8 cellular contexts compared by ENCODE assay signal in genomic region chr3:23806322-23807160, GRCh38. TPM values are rescaled to one million over a fixed set of nuclear protein-coding genes. Genes with fewer than 3 reads are reported as not detected.
A peak's percentile ranks its signal among the peaks of the same experiment; 100 is the strongest.
DNase-seq lines count a peak whose midpoint lies in the region; ATAC-seq and TF ChIP-seq lines count a peak whose summit lies in the region.

No MANE protein-coding gene starts in this region.

- H2BK20ac ChIP-seq in IMR-90 (ENCODE audit: low read depth, low read length) = no peak overlapping the region

- peak overlapping the region; percentile 29 for H3K4ac ChIP-seq in IMR-90 (ENCODE audit: low read depth, low read length)

- ATAC-seq in GM21367 (IDR thresholded peaks at IDR 0.05; ENCODE audit: unreplicated experiment) (peak; percentile 1), IMR-90 (ENCODE audit: low read depth) (peak; percentile 18), foreskin keratinocyte (no peak)

- peak overlapping the region; percentile 22; the same call in 1 of the 2 replicates for H3K18ac ChIP-seq in IMR-90 (ENCODE audit: low read depth, low read length)

- 0 out of 2 replicates have a peak overlapping the region, but pooled peaks have one; percentile 5 for H3K14ac ChIP-seq in IMR-90 (replicated peaks; ENCODE audit: low read depth, low read length)

- H2AFZ ChIP-seq in IMR-90 (replicated peaks; ENCODE audit: low read length, poor library complexity) = peak overlapping the region; percentile 88

- peaks cover 25% of the 10 kb centered on the region; the same call in 1 of the 2 replicates for H4K20me1 ChIP-seq in IMR-90 (ENCODE audit: insufficient read depth, low read length)

- WGBS in IMR-90 (ENCODE audit: extremely low coverage in 2 of 2, insufficient read length in 1 of 2), 2 experiments = 0% methylated on average over 19 of the region's 79 CpGs; no CpG with 5 or more reads in 1 of the 2 experiments

- POLR2A ChIA-PET in IMR-90 (lab: Charles Lee; ENCODE audit: unreplicated experiment) = no interaction called here

- DNase-seq in IMR-90 = no peak
- DNase-seq in activated gamma-delta T cell (lab: John Stamatoyannopoulos, UW) = peak; percentile 17
- DNase-seq in foreskin keratinocyte = no peak
- no peak for DNase-seq in middle frontal gyrus (ENCODE audit: extremely low spot score, low spot score)
- DNase-seq in putamen (ENCODE audit: low spot score) = no peak

- TF ChIP-seq RAD21 in IMR-90 (IDR thresholded peaks at IDR 0.05; ENCODE audit: low read length) = no peak

- no peak overlapping the region for H2BK120ac ChIP-seq in IMR-90 (ENCODE audit: low read depth, low read length)

- peak overlapping the region; percentile 73 for H2AK9ac ChIP-seq in IMR-90 (replicated peaks; ENCODE audit: low read depth, low read length, poor library complexity)

- CTCF ChIA-PET in IMR-90 (lab: Yijun Ruan, JAX) = no interaction called here

- H3K4me1 ChIP-seq in IMR-90 (ENCODE audit: control insufficient read depth, insufficient read depth, low read length) (peaks cover 2% of the 10 kb centered on the region), foreskin keratinocyte (peaks cover 14% of the 10 kb centered on the region), neutrophil (ENCODE audit: control insufficient read depth in 1 of 2, insufficient read depth in 1 of 2, low read depth in 1 of 2, low read length in 1 of 2) (peaks cover 25 to 33% of the 10 kb centered on the region in 2 experiments)

- H3K9me3 ChIP-seq in IMR-90 (ENCODE audit: control insufficient read depth, insufficient read depth, low read length) (no peaks in the 10 kb centered on the region), neutrophil (no peaks in the 10 kb centered on the region)

- dilution Hi-C loops in IMR-90 (cut with HindIII; ENCODE audit: low sequenced_read_pairs, unreplicated experiment) = no loop called here

- H3K27me3 ChIP-seq in IMR-90 (ENCODE audit: control insufficient read depth, insufficient read depth, low read length) (no peaks in the 10 kb centered on the region), foreskin keratinocyte (no peaks in the 10 kb centered on the region), neutrophil (no peaks in the 10 kb centered on the region)

- H3K4me2 ChIP-seq in IMR-90 (ENCODE audit: low read depth, low read length) = peak overlapping the region; percentile 78

- in situ Hi-C loops in IMR-90 (cut with MboI; ENCODE audit: low sequenced_read_pairs) = no loop called here

- peaks cover 13 to 36% of the 10 kb centered on the region in 2 experiments for H3K79me1 ChIP-seq in IMR-90 (ENCODE audit: low read depth in 1 of 2, low read length in 2 of 2)

- no peak overlapping the region; a peak in 1 of 4 replicates for H4K8ac ChIP-seq in IMR-90 (ENCODE audit: low read depth in 2 of 2, low read length in 2 of 2)

- H2AK5ac ChIP-seq in IMR-90 (ENCODE audit: low read depth, low read length) = no peak overlapping the region

- no peak overlapping the region for H4K91ac ChIP-seq in IMR-90 (ENCODE audit: insufficient read depth, low read depth, low read length)

- no peak overlapping the region for H4K5ac ChIP-seq in IMR-90 (ENCODE audit: low read depth, low read length)

- no peak for TF ChIP-seq POLR2A in IMR-90 (IDR thresholded peaks at IDR 0.05; ENCODE audit: low read depth, low read length)

- intact Hi-C loops in IMR-90 (cut with micrococcal nuclease) = loop anchor here (2.0 to 5.0 kb wide), 3 partner anchors 154 to 604 kb away; partner anchors contain the start of gene UBE2E2

- no peak for TF ChIP-seq CTCF in C4-2B (conservative IDR thresholded peaks at IDR 0.05)
- no peak for TF ChIP-seq CTCF in IMR-90 (conservative IDR thresholded peaks at IDR 0.05; ENCODE audit: low read depth, low read length)
- no peak for TF ChIP-seq CTCF in foreskin keratinocyte (conservative IDR thresholded peaks at IDR 0.05)
- no peak for TF ChIP-seq CTCF in neutrophil (IDR thresholded peaks at IDR 0.05)

- H3K36me3 ChIP-seq in IMR-90 (ENCODE audit: control insufficient read depth, insufficient read depth, low read length) (peaks cover 5% of the 10 kb centered on the region), neutrophil (no peaks in the 10 kb centered on the region)

- H3K4me3 ChIP-seq in IMR-90 (ENCODE audit: insufficient read depth, low read depth, low read length) (peak overlapping the region; percentile 46), neutrophil (ENCODE audit: low read depth in 1 of 2, low read length in 1 of 2) (peak overlapping the region; percentile 61 to 75)

- no peak overlapping the region for H2BK15ac ChIP-seq in IMR-90 (ENCODE audit: low read depth, low read length)

- no peaks in the 10 kb centered on the region for H3K9me1 ChIP-seq in IMR-90 (ENCODE audit: insufficient read depth, low read length)

- no peak overlapping the region for H3K23ac ChIP-seq in IMR-90 (ENCODE audit: low read depth, low read length)

- peak overlapping the region; percentile 57 for H2BK5ac ChIP-seq in IMR-90 (ENCODE audit: low read depth, low read length, poor library complexity, severe bottlenecking)

- no peak overlapping the region for H3K56ac ChIP-seq in IMR-90 (ENCODE audit: extremely low read depth, insufficient read depth, low read length)

- H3K27ac ChIP-seq in C4-2B = peak overlapping the region; percentile 92
- peak overlapping the region; percentile 76 for H3K27ac ChIP-seq in IMR-90 (ENCODE audit: insufficient read depth, low read length)
- H3K27ac ChIP-seq in foreskin keratinocyte = peak overlapping the region; percentile 40
- H3K27ac ChIP-seq in neutrophil = peak overlapping the region; percentile 80

- H3K9ac ChIP-seq in IMR-90 (ENCODE audit: low read depth, low read length) = peak overlapping the region; percentile 79

- no TSS peak for BruUV-seq in IMR-90 (replicated peaks; lab: Mats Ljungman, UMichigan)

TF ChIP-seq in IMR-90, 13 proteins besides CTCF, POLR2A, EP300 and RAD21:
- TF ChIP-seq RFX5 (IDR thresholded peaks at IDR 0.05; ENCODE audit: low read depth, low read length) = no peak

RNA-seq across cellular contexts. Expression of gene UBE2E1, which starts 0.8 kb away (rescaled TPM):
- total RNA-seq in IMR-90 (2012; rRNA removed) (54.1 and 87.8 TPM in 2 replicates), foreskin keratinocyte (91.8 and 97.3 TPM in 2 replicates)
- polyA plus RNA-seq in IMR-90 (2012; rRNA removed) (72.0 and 91.6 TPM in 2 replicates), foreskin keratinocyte (88.1 and 93.4 TPM in 2 replicates)
- 18.9 and 32.8 TPM in 2 replicates for polyA plus RNA-seq in IMR-90 (2012; cell fraction: cytosol; rRNA removed)
- polyA plus RNA-seq in IMR-90 (2012; cell fraction: nucleus; rRNA removed; ENCODE audit: low replicate concordance) = 14.1 and 55.4 TPM in 2 replicates

Comparison
In these comparisons a context has a peak if more than half of its experiments do, and no peak if none do; other contexts are left out.
1. H3K27ac ChIP-seq: peak in every context shown above with its lines; median percentile 92 in C4-2B; 80 in neutrophil; 76 in IMR-90; 40 in foreskin keratinocyte.